ENCODE assay signal across 14 cellular contexts in the genomic region with DNA sequence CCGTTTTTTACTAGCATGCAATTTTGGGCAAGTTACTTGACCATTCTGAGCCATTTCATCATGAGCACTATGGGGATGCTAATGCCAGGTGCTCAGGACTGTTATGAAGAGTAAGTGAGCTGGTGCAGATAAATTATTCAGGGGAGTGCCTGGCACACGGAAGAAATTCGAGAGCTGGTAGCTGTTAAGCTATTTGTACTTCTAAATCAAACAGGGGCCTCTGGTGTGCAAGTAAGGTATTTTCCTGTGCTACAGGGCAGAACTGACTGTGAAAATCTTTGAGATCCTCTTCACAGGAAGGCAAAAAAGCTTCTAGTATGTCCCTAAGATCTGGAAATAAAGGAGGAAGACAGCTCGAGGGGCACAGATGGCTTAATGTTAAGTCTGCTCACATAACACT.
A peak's percentile ranks its signal among the peaks of the same experiment; 100 is the strongest.
DNase-seq lines count a peak whose midpoint lies in the region; ATAC-seq and TF ChIP-seq lines count a peak whose summit lies in the region.
"Had no signal": no experiment of that assay in that cellular context is flagged by ENCODE, and none has a peak within 500 bp of the region (broad histone marks: within the 10 kb centered on the region; RNA-seq: fewer than 3 reads in every experiment).

No MANE protein-coding gene starts in this region.

- H3K36me3 ChIP-seq in adipocyte (ENCODE audit: control insufficient read depth, insufficient read depth, low read length, severe bottlenecking) (no peaks in the 10 kb centered on the region), mesendoderm (ENCODE audit: control insufficient read depth, insufficient read depth, low read length) (no peaks in the 10 kb centered on the region), hepatocyte (replicated peaks; ENCODE audit: insufficient read depth, low read depth) (no peaks in the 10 kb centered on the region)

- TF ChIP-seq CTCF in hepatocyte (IDR thresholded peaks at IDR 0.05; ENCODE audit: poor library complexity) = no peak

- H3K27me3 ChIP-seq in adipocyte (replicated peaks; ENCODE audit: control insufficient read depth, insufficient read depth, low read length) (peaks cover 9% of the 10 kb centered on the region), mesendoderm (ENCODE audit: insufficient read depth, low read length, poor library complexity) (no peaks in the 10 kb centered on the region), hepatocyte (peaks cover 19% of the 10 kb centered on the region)

- no peak overlapping the region for H3K4ac ChIP-seq in mesendoderm (ENCODE audit: low read depth, low read length)

- H4K20me1 ChIP-seq in hepatocyte (ENCODE audit: insufficient read depth, poor library complexity, severe bottlenecking) = no peaks in the 10 kb centered on the region

- H3K4me3 ChIP-seq in adipocyte (ENCODE audit: low read length) (no peak overlapping the region), mesendoderm (ENCODE audit: low read length) (no peak overlapping the region), hepatocyte (no peak overlapping the region)
- H3K4me3 ChIP-seq: GM12878, lung, SK-N-MC had no signal

- H3K9ac ChIP-seq in adipocyte (ENCODE audit: low read length) (peak overlapping the region; percentile 24), mesendoderm (ENCODE audit: low read length) (no peak overlapping the region)

- H2BK120ac ChIP-seq in mesendoderm (ENCODE audit: low read depth, low read length) = no peak overlapping the region

- H3K4me2 ChIP-seq in mesendoderm (ENCODE audit: low read length) = no peak overlapping the region
- H3K4me2 ChIP-seq in hepatocyte = no peak overlapping the region

- no CpG with 5 or more reads among the region's 4 CpGs for WGBS in mesendoderm (ENCODE audit: extremely low coverage, insufficient coverage, low lambda C conversion rate)
- 55% methylated on average over 4 of the region's 4 CpGs for WGBS in hepatocyte (ENCODE audit: low lambda C conversion rate, missing lambda C conversion rate)

- H2AFZ ChIP-seq in hepatocyte = no peak overlapping the region

- H3K18ac ChIP-seq in mesendoderm (ENCODE audit: low read length) = no peak overlapping the region

- DNase-seq in DMS153 (lab: John Stamatoyannopoulos, UW) (peak; percentile 27), DMS153 treated with DMSO at 0.1 percent for 48 hours (lab: John Stamatoyannopoulos, UW; ENCODE audit: unreplicated experiment) (no peak), NCI-H1694 treated with DMSO at 0.1 percent for 48 hours (lab: John Stamatoyannopoulos, UW) (peak; percentile 48), adipocyte (ENCODE audit: low read depth) (peak; percentile 49), mesendoderm (peak; percentile 19), hepatocyte (ENCODE audit: low spot score) (no peak)
- DNase-seq: activated T-cell treated with anti-CD3 and anti-CD28 coated beads, Interleukin-2, amount 50 U/mL, for 4 hours; HCEC 1CT had no signal

- H3K9me2 ChIP-seq in hepatocyte (replicated peaks; ENCODE audit: insufficient read depth) = no peaks in the 10 kb centered on the region

- H2AK5ac ChIP-seq in mesendoderm (ENCODE audit: low read length) = no peak overlapping the region

- H3K79me2 ChIP-seq in mesendoderm (ENCODE audit: control insufficient read depth, insufficient read depth, low read length) = no peaks in the 10 kb centered on the region
- no peaks in the 10 kb centered on the region for H3K79me2 ChIP-seq in hepatocyte

- H3K4me1 ChIP-seq in adipocyte (ENCODE audit: control insufficient read depth, insufficient read depth, low read length) (peaks cover 22% of the 10 kb centered on the region), mesendoderm (ENCODE audit: control insufficient read depth, low read depth, low read length) (no peaks in the 10 kb centered on the region), hepatocyte (ENCODE audit: insufficient read depth) (no peaks in the 10 kb centered on the region)

- ATAC-seq in HG02642 (IDR thresholded peaks at IDR 0.05; ENCODE audit: poor library complexity, unreplicated experiment) = no peak
- ATAC-seq in HG03439 (IDR thresholded peaks at IDR 0.05; ENCODE audit: unreplicated experiment) = no peak
- ATAC-seq: activated T-cell treated with anti-CD3 and anti-CD28 coated beads, Interleukin-2, amount 50 U/mL, for 4 hours; GM12878 had no signal

- H3K27ac ChIP-seq in mesendoderm (ENCODE audit: low read depth, low read length) (no peak overlapping the region), hepatocyte (no peak overlapping the region)
- H3K27ac ChIP-seq: 22Rv1, SK-N-MC had no signal

- H3K56ac ChIP-seq in mesendoderm (ENCODE audit: low read length) = no peak overlapping the region

- no peaks in the 10 kb centered on the region for H3K9me3 ChIP-seq in adipocyte (ENCODE audit: control insufficient read depth, low read length)
- no peaks in the 10 kb centered on the region for H3K9me3 ChIP-seq in hepatocyte (ENCODE audit: low read depth)

- no peak overlapping the region for H2BK5ac ChIP-seq in mesendoderm (ENCODE audit: low read length)

- no peak overlapping the region for H2BK15ac ChIP-seq in mesendoderm (replicated peaks; ENCODE audit: low read depth)

- H4K8ac ChIP-seq in mesendoderm (ENCODE audit: low read depth, low read length) = no peak overlapping the region

- H3K23ac ChIP-seq in mesendoderm (ENCODE audit: low read length) = no peak overlapping the region

- H3K79me1 ChIP-seq in mesendoderm (ENCODE audit: low read length) = no peaks in the 10 kb centered on the region

- H4K5ac ChIP-seq in mesendoderm (ENCODE audit: low read length) = no peak overlapping the region

Comparison
In these comparisons a context has a peak if more than half of its experiments do, and no peak if none do; other contexts are left out.
1. DNase-seq: peak in DMS153 (single experiment), NCI-H1694 treated with DMSO at 0.1 percent for 48 hours (single experiment), adipocyte (single experiment) and mesendoderm (single experiment); none in DMS153 treated with DMSO at 0.1 percent for 48 hours (single experiment) and hepatocyte (single experiment).